ENCODE assay signal across 8 cellular contexts in the genomic region with DNA sequence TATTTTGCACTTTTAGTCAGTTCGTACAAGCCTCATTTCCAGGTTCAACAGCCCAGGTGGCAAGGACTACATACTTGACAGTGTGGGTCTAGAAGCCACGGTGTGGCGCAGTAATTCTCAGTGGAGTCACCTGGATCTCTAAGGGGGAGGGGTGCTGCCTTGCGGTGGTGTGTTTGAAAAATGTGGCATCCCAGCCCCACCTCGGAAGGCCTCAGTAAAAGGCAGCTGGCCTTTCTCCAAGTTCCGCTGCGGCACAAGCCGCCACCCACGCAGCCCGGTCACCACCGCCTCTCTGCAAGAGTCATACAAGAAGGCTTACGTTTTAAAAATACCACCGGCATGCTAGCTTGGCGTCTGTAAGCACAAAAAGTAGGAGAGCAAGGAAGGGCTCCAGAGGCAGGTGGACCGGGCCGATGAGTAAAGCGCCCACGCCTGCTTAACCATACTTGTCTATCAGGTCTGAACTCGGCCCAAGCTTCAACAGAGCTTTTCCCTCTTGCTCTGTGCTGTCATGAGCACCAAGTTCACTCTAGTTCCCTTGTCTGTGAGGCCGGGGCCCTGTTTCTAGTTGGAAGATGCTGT. TPM values are rescaled to one million over a fixed set of nuclear protein-coding genes. Genes with fewer than 3 reads are reported as not detected.
DNase-seq lines count a peak whose midpoint lies in the region; ATAC-seq and TF ChIP-seq lines count a peak whose summit lies in the region.

No MANE protein-coding gene starts in this region.

- no peaks in the 10 kb centered on the region for H3K27me3 ChIP-seq in SJCRH30
- H3K27me3 ChIP-seq in left ventricle myocardium inferior (ENCODE audit: low read depth): no peaks in the 10 kb centered on the region

- H3K9me3 Mint-ChIP-seq in activated naive CD4-positive, alpha-beta T cell treated with anti-CD3 and anti-CD28 coated beads for 36 hours: no peaks in the 10 kb centered on the region

- CTCF ChIA-PET in activated naive CD4-positive, alpha-beta T cell treated with anti-CD3 and anti-CD28 coated beads for 36 hours (lab: Charles Lee): interaction anchor here (1.1 to 1.6 kb wide), 6 partner anchors 8 to 55 kb away, joined by 3 to 6 read pairs (median 4); no protein-coding TSS in a partner anchor

- H3K27ac ChIP-seq in SJCRH30 (peak overlapping the region; percentile 1; the same call in 1 of the 2 replicates), left ventricle myocardium inferior (replicated peaks) (peak overlapping the region; percentile 85)

- no peak overlapping the region for H3K27ac Mint-ChIP-seq in activated naive CD4-positive, alpha-beta T cell treated with anti-CD3 and anti-CD28 coated beads for 36 hours

- peak; percentile 84 for ATAC-seq in GM19351 (IDR thresholded peaks at IDR 0.05; ENCODE audit: unreplicated experiment)
- peak; percentile 79 for ATAC-seq in HG03442 (IDR thresholded peaks at IDR 0.05; ENCODE audit: unreplicated experiment)

- no peaks in the 10 kb centered on the region for H3K36me3 Mint-ChIP-seq in activated naive CD4-positive, alpha-beta T cell treated with anti-CD3 and anti-CD28 coated beads for 36 hours (ENCODE audit: low read depth)

- peak overlapping the region; percentile 23 for H3K4me3 Mint-ChIP-seq in activated naive CD4-positive, alpha-beta T cell treated with anti-CD3 and anti-CD28 coated beads for 36 hours

- H3K4me1 Mint-ChIP-seq in activated naive CD4-positive, alpha-beta T cell treated with anti-CD3 and anti-CD28 coated beads for 36 hours (ENCODE audit: low read depth): peaks cover 24% of the 10 kb centered on the region

- H3K27me3 Mint-ChIP-seq in activated naive CD4-positive, alpha-beta T cell treated with anti-CD3 and anti-CD28 coated beads for 36 hours (ENCODE audit: low read depth): no peaks in the 10 kb centered on the region

- H3K9me3 ChIP-seq in SJCRH30 (replicated peaks) (no peaks in the 10 kb centered on the region), left ventricle myocardium inferior (replicated peaks) (no peaks in the 10 kb centered on the region)

- intact Hi-C loops in activated naive CD4-positive, alpha-beta T cell treated with anti-CD3 and anti-CD28 coated beads for 36 hours (cut with micrococcal nuclease): loop anchor here (1.0 kb wide), 8 partner anchors 17 to 170 kb away; no protein-coding TSS in a partner anchor
- intact Hi-C loops in left ventricle myocardium inferior (cut with micrococcal nuclease): loop anchor here (5.0 kb wide), 1 partner anchor 39 kb away; no protein-coding TSS in a partner anchor

- TF ChIP-seq CTCF in left ventricle myocardium inferior (IDR thresholded peaks at IDR 0.05; ENCODE audit: borderline replicate concordance): peak; percentile 26

- H3K4me1 ChIP-seq in SJCRH30 (peaks cover 29% of the 10 kb centered on the region), left ventricle myocardium inferior (peaks cover 91% of the 10 kb centered on the region)

- H3K4me3 ChIP-seq in SJCRH30 (peak overlapping the region; percentile 2), left ventricle myocardium inferior (peak overlapping the region; percentile 49)

- DNase-seq in C1 segment of cervical spinal cord (lab: John Stamatoyannopoulos, UW): peak in 8 of 14 donors; percentile 12 to 62 (median 26)
- peak; percentile 88 for DNase-seq in SJCRH30
- peak; percentile 94 for DNase-seq in activated naive CD4-positive, alpha-beta T cell treated with anti-CD3 and anti-CD28 coated beads for 36 hours
- peak; percentile 77 for DNase-seq in left ventricle myocardium inferior
- DNase-seq in stimulated activated CD4-positive, alpha-beta T cell treated with anti-CD3 and anti-CD28 coated beads, Interleukin-12 subunit alpha, Interleukin-12 subunit beta, amount 100 ng/mL, for 24 hours (ENCODE audit: low read depth in 2 of 2): peak; percentile 70 to 90
- no peak for DNase-seq in D341Med (ENCODE audit: low spot score)

- H3K36me3 ChIP-seq in SJCRH30 (no peaks in the 10 kb centered on the region), left ventricle myocardium inferior (no peaks in the 10 kb centered on the region)

RNA-seq across cellular contexts. Expression of gene SPRED2, which starts 49.5 kb away (rescaled TPM):
- total RNA-seq in SJCRH30 (2014; rRNA removed; shearing (Covaris generic)): 20.8 and 22.3 TPM in 2 replicates
- total RNA-seq in activated naive CD4-positive, alpha-beta T cell treated with anti-CD3 and anti-CD28 coated beads for 36 hours: 10 to 100 TPM in 1 of 2 experiments, 1 to 10 TPM in 1; 8.0 to 11.4 TPM
- 18.9 TPM for total RNA-seq in left ventricle myocardium inferior
